Comparison of ENCODE assay signal across 22 cellular contexts in genomic region chr7:138590154-138590553, GRCh38.
DNase-seq lines count a peak whose midpoint lies in the region; ATAC-seq, FAIRE-seq and TF ChIP-seq lines count a peak whose summit lies in the region.
"Had no signal": no experiment of that assay in that cellular context is flagged by ENCODE, and none has a peak within 500 bp of the region (broad histone marks: within the 10 kb centered on the region; RNA-seq: fewer than 3 reads in every experiment).

No MANE protein-coding gene starts in this region.

- H3K14ac ChIP-seq in H1 (ENCODE audit: insufficient read length), result no peak overlapping the region

- WGBS in H1 (ENCODE audit: extremely low coverage in 1 of 2, insufficient coverage in 1 of 2, insufficient read length in 1 of 2, insufficient replicate concordance in 2 of 2, low coverage in 1 of 2, low lambda C conversion rate in 2 of 2, missing lambda C conversion rate in 1 of 2), 2 experiments, result 80% methylated on average over 1 of the region's 1 CpG; no CpG with 5 or more reads in 1 of the 2 experiments

- H3K9me3 ChIP-seq in cardiac muscle cell (ENCODE audit: low read depth), result no peaks in the 10 kb centered on the region
- H3K9me3 ChIP-seq in right atrium auricular region, result no peaks in the 10 kb centered on the region
- no peaks in the 10 kb centered on the region for H3K9me3 ChIP-seq in H1 (ENCODE audit: insufficient read depth in 2 of 2, low read depth in 1 of 2, low read length in 1 of 2)
- H3K9me3 ChIP-seq: A549, Caco-2 had no signal

- no peak for FAIRE-seq in H1 (lab: Jason Lieb, UNC)
- FAIRE-seq: A549, D721Med, G401.6, GM12891, GM19239 had no signal

- H3K18ac ChIP-seq in H1 (ENCODE audit: extremely low read depth, low read length), result no peak overlapping the region

- peak; percentile 22 for ATAC-seq in GM23338
- ATAC-seq: A549; CD8-positive, alpha-beta T cell had no signal

- no peak overlapping the region for H3K9ac ChIP-seq in H1 (replicated peaks in 1 of 4; ENCODE audit: extremely low read depth in 1 of 4, low read depth in 3 of 4, low read length in 3 of 4)
- H3K9ac ChIP-seq: BLaER1 treated with 17β-estradiol and CSF1 and Interleukin-3, amounts not matched to agents 10 nM and 100 nM had no signal

- H3K23ac ChIP-seq in H1 (ENCODE audit: insufficient read length), result no peak overlapping the region

- no peaks in the 10 kb centered on the region for H3K23me2 ChIP-seq in H1 (ENCODE audit: low read depth, low read length)

- no peaks in the 10 kb centered on the region for H3K27me3 ChIP-seq in cardiac muscle cell
- H3K27me3 ChIP-seq in right atrium auricular region, result no peaks in the 10 kb centered on the region
- no peaks in the 10 kb centered on the region for H3K27me3 ChIP-seq in GM23338 (ENCODE audit: insufficient read depth)
- no peaks in the 10 kb centered on the region for H3K27me3 ChIP-seq in H1 (replicated peaks in 1 of 4; ENCODE audit: control insufficient read depth in 3 of 4, extremely low read depth in 1 of 4, insufficient read depth in 3 of 4, low read length in 3 of 4)
- H3K27me3 ChIP-seq: BLaER1 treated with 17β-estradiol and CSF1 and Interleukin-3, amounts not matched to agents 10 nM and 100 nM had no signal

- no peak overlapping the region for H2BK20ac ChIP-seq in H1 (ENCODE audit: low read length)

- no peaks in the 10 kb centered on the region for H3K9me3 Mint-ChIP-seq in GM23338
- H3K9me3 Mint-ChIP-seq: CD4-positive, alpha-beta T cell; CD8-positive, alpha-beta T cell had no signal

- H3K36me3 ChIP-seq in cardiac muscle cell, result peaks cover 14% of the 10 kb centered on the region
- no peaks in the 10 kb centered on the region for H3K36me3 ChIP-seq in right atrium auricular region
- H3K36me3 ChIP-seq in GM23338 (ENCODE audit: insufficient read depth), result peaks cover 10% of the 10 kb centered on the region; the same call in 1 of the 2 replicates
- H3K36me3 ChIP-seq in H1 (ENCODE audit: control insufficient read depth in 2 of 4, insufficient read depth in 4 of 4, low read length in 3 of 4), result peaks cover 4 to 23% (median 14%) of the 10 kb centered on the region in 4 experiments

- no peak overlapping the region for H3K4ac ChIP-seq in H1 (replicated peaks; ENCODE audit: insufficient read length, low read depth, low read length)

- no peak overlapping the region for H3K4me3 Mint-ChIP-seq in GM23338
- H3K4me3 Mint-ChIP-seq: B cell; CD4-positive, alpha-beta T cell; CD8-positive, alpha-beta T cell had no signal

- H3K79me1 ChIP-seq in H1 (ENCODE audit: low read depth, low read length), result no peaks in the 10 kb centered on the region

- no peak overlapping the region for H2AK5ac ChIP-seq in H1 (ENCODE audit: low read depth, low read length)

- H4K91ac ChIP-seq in H1 (replicated peaks; ENCODE audit: insufficient read length, low read length), result no peak overlapping the region

- H2BK5ac ChIP-seq in H1 (ENCODE audit: low read depth, low read length), result no peak overlapping the region

- no peak overlapping the region for H2BK12ac ChIP-seq in H1 (ENCODE audit: low read depth, low read length)

- DNase-seq in cardiac muscle cell (ENCODE audit: low read depth in 1 of 2, low spot score in 1 of 2) (no peak), right atrium auricular region (ENCODE audit: low spot score) (no peak), GM23338 (ENCODE audit: low spot score) (peak; percentile 18), H1 (ENCODE audit: low read depth in 1 of 2, low spot score in 2 of 2) (no peak), NOMO-1 treated with DMSO at 0.1 percent for 48 hours (lab: John Stamatoyannopoulos, UW; ENCODE audit: unreplicated experiment) (no peak), NCI-H2107 treated with DMSO at 0.1 percent for 48 hours (lab: John Stamatoyannopoulos, UW; ENCODE audit: unreplicated experiment) (no peak)
- DNase-seq: AML-193; Caco-2; Calu3; CD4-positive, alpha-beta T cell; CD8-positive, alpha-beta T cell; DMS79 treated with DMSO at 0.1 percent for 48 hours; GF-D8 had no signal

- TF ChIP-seq POLR2A in H1 (IDR thresholded peaks at IDR 0.05; ENCODE audit: control extremely low read depth in 1 of 2, low read depth in 2 of 2, low read length in 2 of 2), result no peak

- H3K4me1 ChIP-seq in cardiac muscle cell (ENCODE audit: low read depth) (peaks cover 15% of the 10 kb centered on the region), right atrium auricular region (no peaks in the 10 kb centered on the region), GM23338 (ENCODE audit: insufficient read depth) (no peaks in the 10 kb centered on the region; the same call in 1 of the 2 replicates), H1 (replicated peaks in 1 of 4; ENCODE audit: control insufficient read depth in 3 of 4, insufficient read depth in 4 of 4, low read length in 3 of 4) (no peaks in the 10 kb centered on the region)
- H3K4me1 ChIP-seq: A549; BLaER1 treated with 17β-estradiol and CSF1 and Interleukin-3, amounts not matched to agents 10 nM and 100 nM; Caco-2 had no signal

- H3F3A ChIP-seq in GM23338 (replicated peaks; ENCODE audit: low read depth), result 0 out of 2 replicates have a peak, but pooled peaks cover 2% of the 10 kb centered on the region

- TF ChIP-seq EP300 in H1 (IDR thresholded peaks at IDR 0.05; ENCODE audit: borderline replicate concordance in 1 of 2, low read depth in 2 of 2, low read length in 2 of 2), result no peak

- no peak overlapping the region for H2BK15ac ChIP-seq in H1 (ENCODE audit: low read length)

- H3K36me3 Mint-ChIP-seq in GM23338 (ENCODE audit: low read depth), result peaks cover 33% of the 10 kb centered on the region

- POLR2A ChIA-PET in H1 (lab: Charles Lee; ENCODE audit: partially characterized antibody), result no interaction called here

- H3K4me3 ChIP-seq in cardiac muscle cell (no peak overlapping the region), right atrium auricular region (no peak overlapping the region), GM23338 (no peak overlapping the region), H1 (ENCODE audit: extremely low read depth in 1 of 4, insufficient read depth in 2 of 4, low read depth in 3 of 4, low read length in 4 of 4) (no peak overlapping the region)
- H3K4me3 ChIP-seq: A549; BLaER1 treated with 17β-estradiol and CSF1 and Interleukin-3, amounts not matched to agents 10 nM and 100 nM had no signal

- no peak overlapping the region for H3K27ac Mint-ChIP-seq in GM23338
- H3K27ac Mint-ChIP-seq: B cell; CD4-positive, alpha-beta T cell; CD8-positive, alpha-beta T cell had no signal

- no peak overlapping the region for H2AFZ ChIP-seq in GM23338
- no peak overlapping the region for H2AFZ ChIP-seq in H1 (ENCODE audit: low read length)

- no peak overlapping the region for H2BK120ac ChIP-seq in H1 (replicated peaks; ENCODE audit: low read depth, low read length)

- H3K27me3 Mint-ChIP-seq in GM23338 (ENCODE audit: insufficient read depth, low read depth, poor library complexity), result peaks cover 10% of the 10 kb centered on the region
- H3K27me3 Mint-ChIP-seq: B cell; CD4-positive, alpha-beta T cell had no signal

- CTCF ChIA-PET in H1 (lab: Charles Lee; ENCODE audit: partially characterized antibody), result no interaction called here

- TF ChIP-seq CTCF in cardiac muscle cell (IDR thresholded peaks at IDR 0.05; ENCODE audit: low read depth, low read length), result no peak
- no peak for TF ChIP-seq CTCF in right atrium auricular region (IDR thresholded peaks at IDR 0.05)
- TF ChIP-seq CTCF in GM23338 (conservative IDR thresholded peaks at IDR 0.05; ENCODE audit: low read depth in 2 of 2), result no peak
- no peak for TF ChIP-seq CTCF in H1 (IDR thresholded peaks at IDR 0.05; ENCODE audit: control extremely low read depth in 1 of 3, insufficient read depth in 1 of 3, low read depth in 1 of 3, low read length in 3 of 3)

- H4K8ac ChIP-seq in H1 (ENCODE audit: extremely low read depth, insufficient read depth, low read length), result no peak overlapping the region

- no peaks in the 10 kb centered on the region for H3K9me2 ChIP-seq in GM23338 (ENCODE audit: insufficient read depth)

- no peaks in the 10 kb centered on the region for H4K20me1 ChIP-seq in GM23338 (replicated peaks; ENCODE audit: insufficient read depth)
- H4K20me1 ChIP-seq in H1 (replicated peaks in 1 of 2; ENCODE audit: control insufficient read depth in 1 of 2, insufficient read depth in 2 of 2, low read length in 2 of 2), result no peaks in the 10 kb centered on the region
- H4K20me1 ChIP-seq: BLaER1 treated with 17β-estradiol and CSF1 and Interleukin-3, amounts not matched to agents 10 nM and 100 nM had no signal

- TF ChIP-seq RAD21 in H1 (IDR thresholded peaks at IDR 0.05 in 1 of 2, conservative IDR thresholded peaks at IDR 0.05 in 1 of 2; ENCODE audit: low read depth in 2 of 2, low read length in 2 of 2), result no peak

- H3K27ac ChIP-seq in cardiac muscle cell (peak overlapping the region; percentile 79), right atrium auricular region (no peak overlapping the region), GM23338 (ENCODE audit: low read depth) (peak overlapping the region; percentile 30), H1 (ENCODE audit: low read depth, low read length) (no peak overlapping the region)
- H3K27ac ChIP-seq: 22Rv1; A549; BLaER1 treated with 17β-estradiol and CSF1 and Interleukin-3, amounts not matched to agents 10 nM and 100 nM; C4-2B had no signal

- no peak overlapping the region for H3K56ac ChIP-seq in H1 (replicated peaks; ENCODE audit: insufficient read length, low read depth, low read length)

- no peak overlapping the region for H4K5ac ChIP-seq in H1 (ENCODE audit: insufficient read length, low read depth, low read length)

- H3K4me2 ChIP-seq in GM23338 (no peak overlapping the region), H1 (ENCODE audit: insufficient read depth in 1 of 2, low read depth in 2 of 2, low read length in 2 of 2) (no peak overlapping the region)
- H3K4me2 ChIP-seq: A549; BLaER1 treated with 17β-estradiol and CSF1 and Interleukin-3, amounts not matched to agents 10 nM and 100 nM had no signal

- H3K79me2 ChIP-seq in GM23338 (replicated peaks; ENCODE audit: insufficient read depth) (no peaks in the 10 kb centered on the region), H1 (ENCODE audit: control insufficient read depth in 1 of 2, insufficient read depth in 2 of 2, low read length in 2 of 2) (no peaks in the 10 kb centered on the region)

- H3K4me1 Mint-ChIP-seq in GM23338, result peaks cover 11% of the 10 kb centered on the region
- H3K4me1 Mint-ChIP-seq: B cell had no signal

TF ChIP-seq in GM23338, 12 proteins besides CTCF, POLR2A, EP300 and RAD21:
- TF ChIP-seq POLR2AphosphoS5 (IDR thresholded peaks at IDR 0.05; ENCODE audit: low read depth) (peak; percentile 45), CREB1 (CRISPR knock-in tag; IDR thresholded peaks at IDR 0.05; ENCODE audit: low read depth) (no peak)

TF ChIP-seq in H1, 55 proteins besides CTCF, POLR2A, EP300 and RAD21:
- TF ChIP-seq POLR2AphosphoS5 (IDR thresholded peaks at IDR 0.05; ENCODE audit: low read depth, low read length) (peak; percentile 2; the same call in 1 of the 2 replicates), KDM1A (IDR thresholded peaks at IDR 0.05; ENCODE audit: borderline replicate concordance, low read length) (no peak), RFX5 (IDR thresholded peaks at IDR 0.05; ENCODE audit: borderline replicate concordance, low read depth, low read length) (no peak)

Comparison
In these comparisons a context has a peak if more than half of its experiments do, and no peak if none do; other contexts are left out.
1. H3K27ac ChIP-seq: peak in cardiac muscle cell (single experiment) and GM23338 (single experiment); none in right atrium auricular region (0 of 2) and H1 (single experiment).